In the genomic region with DNA sequence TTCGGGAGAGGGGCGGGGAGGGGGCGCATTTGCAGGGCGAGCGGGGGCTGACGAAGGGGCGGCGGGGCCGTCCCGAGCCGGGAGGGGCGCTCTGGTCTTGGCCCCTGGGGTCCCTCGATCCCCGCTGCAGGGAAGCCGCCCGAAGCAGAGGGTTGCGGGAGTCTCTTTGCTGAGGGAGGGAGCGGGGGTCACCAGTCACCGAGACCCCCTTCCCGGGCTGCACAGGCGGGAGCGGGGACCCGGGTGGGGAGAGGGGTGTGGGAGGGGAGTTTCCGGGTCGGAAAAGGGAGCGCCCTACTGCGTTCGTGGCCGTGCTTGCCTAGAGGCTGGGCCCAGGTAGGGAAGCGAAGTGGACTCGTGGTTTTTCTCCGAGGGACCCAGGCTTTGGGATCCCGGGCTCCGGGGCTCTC, we compare ENCODE assay signal across 6 cellular contexts. TPM values are rescaled to one million over a fixed set of nuclear protein-coding genes. Genes with fewer than 3 reads are reported as not detected.
DNase-seq lines count a peak whose midpoint lies in the region; FAIRE-seq and TF ChIP-seq lines count a peak whose summit lies in the region.

No MANE protein-coding gene starts in this region.

- WGBS in small intestine, 3 donors: 0 to 1% (median 1%) methylated on average over 13 to 34 of the region's 34 CpGs

- no peaks in the 10 kb centered on the region for H3K9me3 ChIP-seq in small intestine (ENCODE audit: control insufficient read depth, low read depth)

- DNase-seq in GM12865 (ENCODE audit: low read depth) (no peak), HL-60 (ENCODE audit: low read depth in 1 of 2, low spot score in 1 of 2) (no peak), epithelial cell of prostate (ENCODE audit: low read depth, low spot score) (no peak), small intestine (peak; percentile 37), CD1c-positive myeloid dendritic cell (ENCODE audit: extremely low spot score) (no peak), NCI-H187 (lab: John Stamatoyannopoulos, UW) (no peak)

- H3K27me3 ChIP-seq in HL-60 (ENCODE audit: insufficient read depth, poor library complexity, severe bottlenecking): no peaks in the 10 kb centered on the region
- H3K27me3 ChIP-seq in small intestine (ENCODE audit: control insufficient read depth in 2 of 2, insufficient read depth in 2 of 2, low read length in 2 of 2): no peaks in the 10 kb centered on the region

- no peak for FAIRE-seq in small intestine (lab: Jason Lieb, UNC)

- peaks cover 0 to 8% of the 10 kb centered on the region in 2 donors for H3K4me1 ChIP-seq in small intestine (ENCODE audit: control insufficient read depth in 2 of 2, insufficient read depth in 1 of 2, low read depth in 1 of 2, low read length in 1 of 2)

- peaks cover 6 to 9% of the 10 kb centered on the region in 2 donors for H3K36me3 ChIP-seq in small intestine (ENCODE audit: control insufficient read depth in 2 of 2, insufficient read depth in 2 of 2, low read length in 2 of 2)

- TF ChIP-seq CTCF in GM12865 (IDR thresholded peaks at IDR 0.05; ENCODE audit: insufficient read depth, low read depth, low read length, missing control alignments): no peak
- no peak for TF ChIP-seq CTCF in HL-60 (IDR thresholded peaks at IDR 0.05; ENCODE audit: insufficient read depth, low read length)

- H3K4me3 ChIP-seq in GM12865 (ENCODE audit: low read depth, low read length) (peak overlapping the region; percentile 81), HL-60 (replicated peaks; ENCODE audit: insufficient read depth, low read length) (peak overlapping the region; percentile 97), small intestine (ENCODE audit: low read depth in 1 of 2, low read length in 2 of 2) (peak overlapping the region; percentile 80 to 85)

- H3K27ac ChIP-seq in HL-60 (replicated peaks) (peak overlapping the region; percentile 41), epithelial cell of prostate (peak overlapping the region; percentile 72), small intestine (ENCODE audit: low read depth in 1 of 2, low read length in 1 of 2) (peak overlapping the region in 1 of 2 donors; percentile 13)

RNA-seq across cellular contexts. Expression of gene AP1S1, which starts 0.4 kb away (rescaled TPM):
- 100 to 1,000 TPM in 1 of 3 donors, 10 to 100 TPM in 2; 79.7 to 134 (median 94.8) TPM for polyA plus RNA-seq in small intestine

RNA-seq across cellular contexts. Expression of gene VGF, which starts 10.7 kb away (rescaled TPM):
- under 1 TPM in 1 of 3 donors, not detected in 2; 0.49 TPM for polyA plus RNA-seq in small intestine

RNA-seq across cellular contexts. Expression of gene NAT16, which starts 25.4 kb away (rescaled TPM):
- polyA plus RNA-seq in small intestine: under 1 TPM in 1 of 3 donors, not detected in 2; 0.04 TPM

RNA-seq across cellular contexts. Expression of gene SERPINE1, which starts 27.8 kb away (rescaled TPM):
- 10 to 100 TPM in 1 of 3 donors, 1 to 10 TPM in 2; 2.2 to 35.4 (median 3.2) TPM for polyA plus RNA-seq in small intestine

RNA-seq across cellular contexts. Expression of gene MOGAT3, which starts 46.1 kb away (rescaled TPM):
- polyA plus RNA-seq in small intestine: 10 to 100 TPM; 15.4 to 63.3 (median 58.9) TPM
